ENCODE assay signal across 9 cellular contexts in the genomic region with DNA sequence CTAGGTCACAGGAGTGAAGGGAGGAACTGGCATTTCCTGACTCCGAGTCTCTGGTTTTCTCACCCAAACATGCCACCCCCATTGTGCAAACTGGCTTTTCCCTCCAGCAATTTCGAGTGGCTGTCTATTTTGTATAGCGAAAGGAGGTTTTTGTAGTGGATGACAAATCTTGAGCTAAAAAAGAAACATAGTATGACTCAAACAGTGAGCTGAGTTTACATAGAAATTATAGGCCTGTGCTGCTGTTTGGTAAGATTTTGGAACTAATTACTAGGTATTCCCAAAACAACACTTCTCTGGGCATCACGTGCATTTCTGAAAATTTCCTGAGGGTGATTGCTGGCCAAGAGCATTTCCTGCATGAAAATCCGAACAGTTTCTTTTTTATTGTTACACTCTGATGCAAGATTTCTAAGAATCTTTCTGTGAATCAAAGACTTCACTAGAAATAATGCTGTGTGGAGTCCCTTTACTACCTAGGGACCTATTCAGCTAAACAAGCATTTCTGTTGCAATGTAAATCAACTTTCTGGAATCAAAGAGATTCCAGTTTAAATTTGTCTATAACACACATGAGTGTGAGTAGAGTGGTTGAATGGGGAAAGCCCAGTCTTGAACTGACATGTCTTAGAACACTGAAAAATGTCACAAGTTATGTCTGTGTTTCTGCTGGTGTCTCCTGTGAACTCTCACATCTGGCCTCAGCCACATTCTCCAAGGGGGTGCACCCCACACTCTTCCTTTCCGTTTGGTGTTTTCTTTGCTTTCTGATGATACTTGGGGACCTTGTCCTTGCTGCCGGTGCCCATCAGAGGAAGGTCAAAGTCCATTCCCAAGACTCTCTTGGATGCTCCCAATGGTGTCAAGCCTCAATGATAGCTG. TPM values are rescaled to one million over a fixed set of nuclear protein-coding genes. Genes with fewer than 3 reads are reported as not detected.
DNase-seq lines count a peak whose midpoint lies in the region; ATAC-seq, FAIRE-seq and TF ChIP-seq lines count a peak whose summit lies in the region.
"Had no signal": no experiment of that assay in that cellular context is flagged by ENCODE, and none has a peak within 500 bp of the region (broad histone marks: within the 10 kb centered on the region; RNA-seq: fewer than 3 reads in every experiment).

No MANE protein-coding gene starts in this region.

- no peaks in the 10 kb centered on the region for H3K4me1 Mint-ChIP-seq in endothelial cell (ENCODE audit: unreplicated experiment)
- H3K4me1 Mint-ChIP-seq in naive thymus-derived CD8-positive, alpha-beta T cell: peaks cover 0 to 7% (median 0%) of the 10 kb centered on the region in 4 donors

- peak; percentile 54 for DNase-seq in GM13976 (ENCODE audit: low spot score)
- DNase-seq in SJSA1 (ENCODE audit: low read depth in 1 of 2, low spot score in 2 of 2): peak; percentile 61 to 81
- DNase-seq in omental fat pad (ENCODE audit: low spot score): no peak
- DNase-seq in endothelial cell (ENCODE audit: low spot score): no peak
- DNase-seq in ACHN: no peak
- no peak for DNase-seq in pancreas
- DNase-seq in naive thymus-derived CD8-positive, alpha-beta T cell: no peak
- DNase-seq: right lobe of liver had no signal

- no peak overlapping the region for H3K4me3 Mint-ChIP-seq in endothelial cell (ENCODE audit: unreplicated experiment)
- H3K4me3 Mint-ChIP-seq in naive thymus-derived CD8-positive, alpha-beta T cell: no peak overlapping the region

- H3K36me3 Mint-ChIP-seq in endothelial cell (ENCODE audit: low read depth, unreplicated experiment): no peaks in the 10 kb centered on the region
- H3K36me3 Mint-ChIP-seq in naive thymus-derived CD8-positive, alpha-beta T cell: peaks cover 0 to 3% (median 0%) of the 10 kb centered on the region in 3 donors

- H3K4me1 ChIP-seq in SJSA1 (replicated peaks) (peaks cover 23% of the 10 kb centered on the region), pancreas (no peaks in the 10 kb centered on the region)
- H3K4me1 ChIP-seq: right lobe of liver had no signal

- H3K27me3 ChIP-seq in SJSA1 (replicated peaks): no peaks in the 10 kb centered on the region
- H3K27me3 ChIP-seq in pancreas: no peaks in the 10 kb centered on the region
- H3K27me3 ChIP-seq: right lobe of liver had no signal

- no peaks in the 10 kb centered on the region for H3K36me3 ChIP-seq in SJSA1
- H3K36me3 ChIP-seq in pancreas: no peaks in the 10 kb centered on the region
- H3K36me3 ChIP-seq: right lobe of liver had no signal

- 68% methylated on average over 7 of the region's 7 CpGs for WGBS in pancreas, 2 donors

- H3K27ac Mint-ChIP-seq in endothelial cell (ENCODE audit: unreplicated experiment): no peak overlapping the region
- H3K27ac Mint-ChIP-seq in naive thymus-derived CD8-positive, alpha-beta T cell: peak overlapping the region in 1 of 10 donors; percentile 84

- peak; percentile 80 for ATAC-seq in GM21723 (IDR thresholded peaks at IDR 0.05; ENCODE audit: unreplicated experiment)
- ATAC-seq in omental fat pad (ENCODE audit: low FRiP score): peak; percentile 89
- ATAC-seq in pancreas: no peak
- ATAC-seq in naive thymus-derived CD8-positive, alpha-beta T cell: no peak

- H3K4me3 ChIP-seq in SJSA1 (no peak overlapping the region), pancreas (no peak overlapping the region)
- H3K4me3 ChIP-seq: right lobe of liver had no signal

- no peaks in the 10 kb centered on the region for H3K27me3 Mint-ChIP-seq in endothelial cell (ENCODE audit: unreplicated experiment)
- peaks cover 0 to 1% (median 0%) of the 10 kb centered on the region in 5 donors for H3K27me3 Mint-ChIP-seq in naive thymus-derived CD8-positive, alpha-beta T cell

- H3K9me3 ChIP-seq in SJSA1 (replicated peaks): no peaks in the 10 kb centered on the region; the same call in 1 of the 2 replicates
- H3K9me3 ChIP-seq in pancreas: no peaks in the 10 kb centered on the region
- H3K9me3 ChIP-seq: right lobe of liver had no signal

- intact Hi-C loops in pancreas (cut with DNase I): no loop called here

- no peak for FAIRE-seq in pancreas (lab: Jason Lieb, UNC)

- POLR2A ChIA-PET in naive thymus-derived CD8-positive, alpha-beta T cell (lab: Charles Lee): no interaction called here

- in situ Hi-C loops in GM13976 (cut with MboI; ENCODE audit: low sequenced_read_pairs, unreplicated experiment) (no loop called here), ACHN (cut with HindIII; ENCODE audit: low pct_ligation_motif_present, low pct_unique_long_range_greater_than_20kb, low sequenced_read_pairs) (no loop called here)

- TF ChIP-seq CTCF in GM13976 (IDR thresholded peaks at IDR 0.05; ENCODE audit: borderline replicate concordance, control extremely low read depth, extremely low read depth, insufficient read depth, missing control alignments) (no peak), omental fat pad (IDR thresholded peaks at IDR 0.05) (no peak), endothelial cell (IDR thresholded peaks at IDR 0.05; ENCODE audit: unreplicated experiment) (no peak), pancreas (IDR thresholded peaks at IDR 0.05) (no peak)

- H3K27ac ChIP-seq in SJSA1: peak overlapping the region; percentile 36
- no peak overlapping the region for H3K27ac ChIP-seq in pancreas
- H3K27ac ChIP-seq: right lobe of liver had no signal

- no peaks in the 10 kb centered on the region for H3K9me3 Mint-ChIP-seq in endothelial cell (ENCODE audit: unreplicated experiment)
- H3K9me3 Mint-ChIP-seq in naive thymus-derived CD8-positive, alpha-beta T cell: no peaks in the 10 kb centered on the region

RNA-seq across cellular contexts. Expression of gene DAPK1, which starts 33.3 kb away (rescaled TPM):
- total RNA-seq in SJSA1 (2014; rRNA removed; shearing (Covaris generic)): 84.9 and 103 TPM in 2 replicates
- total RNA-seq in omental fat pad: 100 to 1,000 TPM in 2 of 4 donors, 10 to 100 TPM in 2; 56.1 to 214 (median 88.1) TPM
- 36.8 TPM for total RNA-seq in endothelial cell (ENCODE audit: unreplicated experiment)
- total RNA-seq in pancreas: 10 to 100 TPM; 43.1 to 98.7 (median 48.9) TPM
- 10 to 100 TPM; 29.1 to 31.8 TPM for polyA plus RNA-seq in pancreas
- total RNA-seq in naive thymus-derived CD8-positive, alpha-beta T cell: 1 to 10 TPM in 1 of 2 experiments, under 1 TPM in 1; 0.55 to 1.9 TPM
- under 1 TPM in 1 of 3 donors, not detected in 2; 0.55 TPM for polyA plus RNA-seq in naive thymus-derived CD8-positive, alpha-beta T cell

Comparison
In these comparisons a context has a peak if more than half of its experiments do, and no peak if none do; other contexts are left out.
1. DNase-seq: peak in GM13976 (single experiment) and SJSA1 (2 of 2); none in omental fat pad (single experiment), endothelial cell (single experiment), ACHN (single experiment), pancreas (0 of 6) and naive thymus-derived CD8-positive, alpha-beta T cell (0 of 10).
2. ATAC-seq: peak in GM21723 (single experiment) and omental fat pad (single experiment); none in pancreas (0 of 4) and naive thymus-derived CD8-positive, alpha-beta T cell (0 of 2).
3. RNA of gene DAPK1, which starts 33.3 kb away (total RNA-seq): 84.9 to 103 TPM in SJSA1, 56.1 to 214 TPM in omental fat pad, 43.1 to 98.7 TPM in pancreas and 36.8 TPM in endothelial cell (single experiment); 0.55 to 1.9 TPM in naive thymus-derived CD8-positive, alpha-beta T cell; every median in the first group is over 10 times any median in the second.